Comparison of ENCODE assay signal across 8 cellular contexts in genomic region chr19:18558202-18558555, GRCh38. TPM values are rescaled to one million over a fixed set of nuclear protein-coding genes. Genes with fewer than 3 reads are reported as not detected.
DNase-seq lines count a peak whose midpoint lies in the region; ATAC-seq and TF ChIP-seq lines count a peak whose summit lies in the region.

No MANE protein-coding gene starts in this region.

- peaks cover 4% of the 10 kb centered on the region for H3K4me1 ChIP-seq in iPS-18a (ENCODE audit: control insufficient read depth, low read depth, low read length)

- H3K4me3 ChIP-seq in iPS-18a (ENCODE audit: low read length): peak overlapping the region; percentile 81

- peak overlapping the region; percentile 98 for H3K27ac Mint-ChIP-seq in activated T-helper 17 cell treated with anti-CD3 and anti-CD28 coated beads, Interleukin-2, amount 50 U/mL, for 72 hours
- H3K27ac Mint-ChIP-seq in stimulated activated naive CD8-positive, alpha-beta T cell treated with anti-CD3 and anti-CD28 coated beads, Interleukin-15, amount 100 ng/mL, for 72 hours: peak overlapping the region; percentile 98

- H3K27me3 Mint-ChIP-seq in activated T-helper 17 cell treated with anti-CD3 and anti-CD28 coated beads, Interleukin-2, amount 50 U/mL, for 72 hours: no peaks in the 10 kb centered on the region
- no peaks in the 10 kb centered on the region for H3K27me3 Mint-ChIP-seq in stimulated activated naive CD8-positive, alpha-beta T cell treated with anti-CD3 and anti-CD28 coated beads, Interleukin-15, amount 100 ng/mL, for 72 hours

- H3K9me3 Mint-ChIP-seq in activated T-helper 17 cell treated with anti-CD3 and anti-CD28 coated beads, Interleukin-2, amount 50 U/mL, for 72 hours: no peaks in the 10 kb centered on the region
- no peaks in the 10 kb centered on the region for H3K9me3 Mint-ChIP-seq in stimulated activated naive CD8-positive, alpha-beta T cell treated with anti-CD3 and anti-CD28 coated beads, Interleukin-15, amount 100 ng/mL, for 72 hours

- DNase-seq in NCI-H510A treated with DMSO at 0.1 percent for 48 hours (lab: John Stamatoyannopoulos, UW) (peak; percentile 8), NCI-H510A (lab: John Stamatoyannopoulos, UW) (no peak), mesenteric fat pad (ENCODE audit: low spot score) (no peak), GM10248 (ENCODE audit: extremely low spot score) (no peak), NCI-H128 (lab: John Stamatoyannopoulos, UW; ENCODE audit: unreplicated experiment) (no peak)
- no peak for DNase-seq in stimulated activated naive CD8-positive, alpha-beta T cell treated with anti-CD3 and anti-CD28 coated beads, Interleukin-15, amount 100 ng/mL, for 72 hours

- no peak for TF ChIP-seq CTCF in GM10248 (IDR thresholded peaks at IDR 0.05; ENCODE audit: control extremely low read depth, extremely low read depth, low read depth, missing control alignments)

- ATAC-seq in activated T-helper 17 cell treated with anti-CD3 and anti-CD28 coated beads, Interleukin-2, amount 50 U/mL, for 72 hours (replicated peaks): peak; percentile 14
- ATAC-seq in stimulated activated naive CD8-positive, alpha-beta T cell treated with anti-CD3 and anti-CD28 coated beads, Interleukin-15, amount 100 ng/mL, for 72 hours: no peak

- peaks cover 16% of the 10 kb centered on the region for H3K36me3 ChIP-seq in iPS-18a (ENCODE audit: control insufficient read depth, low read depth, low read length)

- peaks cover 54% of the 10 kb centered on the region for H3K36me3 Mint-ChIP-seq in activated T-helper 17 cell treated with anti-CD3 and anti-CD28 coated beads, Interleukin-2, amount 50 U/mL, for 72 hours (ENCODE audit: low read depth)

- H3K27me3 ChIP-seq in iPS-18a (ENCODE audit: control insufficient read depth, insufficient read depth, low read length): no peaks in the 10 kb centered on the region

- peaks cover 5% of the 10 kb centered on the region for H3K4me1 Mint-ChIP-seq in activated T-helper 17 cell treated with anti-CD3 and anti-CD28 coated beads, Interleukin-2, amount 50 U/mL, for 72 hours
- peaks cover 36% of the 10 kb centered on the region for H3K4me1 Mint-ChIP-seq in stimulated activated naive CD8-positive, alpha-beta T cell treated with anti-CD3 and anti-CD28 coated beads, Interleukin-15, amount 100 ng/mL, for 72 hours

- H3K4me3 Mint-ChIP-seq in activated T-helper 17 cell treated with anti-CD3 and anti-CD28 coated beads, Interleukin-2, amount 50 U/mL, for 72 hours: peak overlapping the region; percentile 98
- peak overlapping the region; percentile 83 to 98 for H3K4me3 Mint-ChIP-seq in stimulated activated naive CD8-positive, alpha-beta T cell treated with anti-CD3 and anti-CD28 coated beads, Interleukin-15, amount 100 ng/mL, for 72 hours

- CTCF ChIA-PET in GM10248 (lab: Yijun Ruan, JAX): interaction anchor here (0.8 to 3.4 kb wide), 10 partner anchors 9 to 108 kb away, joined by 3 to 19 read pairs (median 6); partner anchors contain the start of genes FKBP8, REX1BD and UBA52

- H3K9me3 ChIP-seq in iPS-18a (ENCODE audit: control insufficient read depth, low read depth, low read length): no peaks in the 10 kb centered on the region

- POLR2A ChIA-PET in GM10248 (lab: Yijun Ruan, JAX): interaction anchor here (0.5 to 1.9 kb wide), 6 partner anchors 8 to 354 kb away, joined by 3 to 14 read pairs (median 4); partner anchors contain the start of genes FKBP8 and UBA52

- no peak overlapping the region for H3K27ac ChIP-seq in iPS-18a (ENCODE audit: low read length)

- H3K9ac ChIP-seq in iPS-18a (ENCODE audit: low read length): peak overlapping the region; percentile 63

RNA-seq across cellular contexts. Expression of gene KXD1, which starts 0.5 kb away (rescaled TPM):
- 100 to 1,000 TPM; 116 to 118 TPM for total RNA-seq in activated T-helper 17 cell treated with anti-CD3 and anti-CD28 coated beads, Interleukin-2, amount 50 U/mL, for 72 hours
- 90.9 TPM for total RNA-seq in mesenteric fat pad

RNA-seq across cellular contexts. Expression of gene UBA52, which starts 13.5 kb away (rescaled TPM):
- 1,000 to 10,000 TPM; 1,569 to 1,681 TPM for total RNA-seq in activated T-helper 17 cell treated with anti-CD3 and anti-CD28 coated beads, Interleukin-2, amount 50 U/mL, for 72 hours
- total RNA-seq in mesenteric fat pad: 959 TPM

RNA-seq across cellular contexts. Expression of gene FKBP8, which starts 14.8 kb away (rescaled TPM):
- 100 to 1,000 TPM; 222 to 320 TPM for total RNA-seq in activated T-helper 17 cell treated with anti-CD3 and anti-CD28 coated beads, Interleukin-2, amount 50 U/mL, for 72 hours
- 176 TPM for total RNA-seq in mesenteric fat pad

RNA-seq across cellular contexts. Expression of gene REX1BD, which starts 30.4 kb away (rescaled TPM):
- total RNA-seq in activated T-helper 17 cell treated with anti-CD3 and anti-CD28 coated beads, Interleukin-2, amount 50 U/mL, for 72 hours: 10 to 100 TPM; 36.3 to 46.6 TPM
- 52.7 TPM for total RNA-seq in mesenteric fat pad

RNA-seq across cellular contexts. Expression of gene ELL, which starts 36.3 kb away (rescaled TPM):
- 10 to 100 TPM; 23.7 to 41.8 TPM for total RNA-seq in activated T-helper 17 cell treated with anti-CD3 and anti-CD28 coated beads, Interleukin-2, amount 50 U/mL, for 72 hours
- total RNA-seq in mesenteric fat pad: 38.4 TPM
